8 cellular contexts compared by ENCODE assay signal in the genomic region with DNA sequence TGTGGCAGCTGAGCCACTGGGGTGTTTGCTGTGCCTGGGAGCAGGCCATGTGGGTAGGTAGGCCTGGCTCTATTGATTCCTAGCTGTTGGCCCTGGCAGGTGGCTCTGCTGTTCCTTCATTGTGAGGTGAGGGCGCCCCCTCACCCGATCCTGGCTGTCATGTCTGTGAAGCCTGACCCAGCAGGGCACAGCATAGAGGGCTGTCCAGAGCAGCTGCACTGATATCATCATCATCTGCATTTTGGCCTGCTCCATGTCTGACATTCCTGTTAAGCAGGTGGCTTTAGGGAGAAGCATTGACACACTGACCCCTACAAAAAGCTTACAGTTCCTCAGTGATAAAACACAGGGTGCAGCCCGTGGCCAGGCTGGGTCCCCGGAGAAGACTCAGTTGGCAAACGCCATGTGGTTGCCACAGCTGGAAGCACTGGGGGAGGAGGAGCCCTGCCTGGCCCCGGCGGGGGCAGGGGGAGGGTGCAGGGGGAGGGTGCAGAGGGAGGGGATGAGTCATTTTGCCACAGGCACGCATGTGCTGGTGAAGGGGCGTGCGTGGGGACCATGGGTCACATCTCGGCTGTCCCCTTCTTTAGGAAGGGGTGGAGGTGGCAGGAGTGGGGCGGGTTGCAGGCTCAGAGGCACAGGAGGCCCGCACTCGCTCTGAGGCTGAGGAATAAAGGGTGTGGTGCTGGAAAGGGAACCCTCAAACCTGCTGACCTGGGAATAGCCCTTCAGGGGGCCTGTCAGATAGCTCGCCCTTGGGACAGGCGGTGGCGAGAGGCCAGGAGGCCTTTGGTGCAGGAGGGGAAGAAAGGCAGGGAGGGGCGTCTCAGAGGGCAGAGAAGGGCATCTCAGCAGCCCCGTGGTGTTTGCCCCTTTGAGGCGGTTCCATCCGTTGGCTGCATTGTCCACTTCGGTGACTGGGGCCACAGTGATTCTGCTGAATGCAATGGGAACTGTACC. TPM values are rescaled to one million over a fixed set of nuclear protein-coding genes. Genes with fewer than 3 reads are reported as not detected.
DNase-seq lines count a peak whose midpoint lies in the region; ATAC-seq and TF ChIP-seq lines count a peak whose summit lies in the region.

No MANE protein-coding gene starts in this region.

- in situ Hi-C loops in HAP-1 (cut with MboI; ENCODE audit: low sequenced_read_pairs) = no loop called here

- peaks cover 32 to 43% of the 10 kb centered on the region in 2 donors for H3K36me3 Mint-ChIP-seq in CD14-positive monocyte
- peaks cover 24% of the 10 kb centered on the region for H3K36me3 Mint-ChIP-seq in central memory CD8-positive, alpha-beta T cell (ENCODE audit: insufficient read depth)

- intact Hi-C loops in CD14-positive monocyte (cut with micrococcal nuclease) = no loop called here

- DNase-seq in CD14-positive monocyte (ENCODE audit: low spot score) = peak; percentile 62
- peak; percentile 82 for DNase-seq in T-helper 22 cell (ENCODE audit: low read depth)
- peak in 1 of 2 donors; percentile 63 for DNase-seq in central memory CD8-positive, alpha-beta T cell (ENCODE audit: low spot score in 2 of 2)
- peak; percentile 78 to 87 for DNase-seq in stimulated activated CD8-positive, alpha-beta memory T cell treated with anti-CD3 and anti-CD28 coated beads, Interleukin-15, amount 100 ng/mL, for 4 hours (ENCODE audit: low read depth in 2 of 2)
- no peak for DNase-seq in HuH-7 (ENCODE audit: low spot score)
- no peak for DNase-seq in NCI-H2196 treated with DMSO at 0.1 percent for 48 hours (lab: John Stamatoyannopoulos, UW; ENCODE audit: unreplicated experiment)
- DNase-seq in HAP-1 (ENCODE audit: low spot score in 2 of 2) = no peak

- no peaks in the 10 kb centered on the region for H3K9me3 ChIP-seq in HAP-1

- peak overlapping the region in 1 of 2 donors; percentile 63 for H3K4me3 Mint-ChIP-seq in CD14-positive monocyte
- no peak overlapping the region for H3K4me3 Mint-ChIP-seq in central memory CD8-positive, alpha-beta T cell

- H3K27ac Mint-ChIP-seq in CD14-positive monocyte = peak overlapping the region in 5 of 7 donors; percentile 78 to 91 (median 87)
- H3K27ac Mint-ChIP-seq in central memory CD8-positive, alpha-beta T cell (ENCODE audit: low read depth) = no peak overlapping the region

- no peak overlapping the region for H3K4me3 ChIP-seq in HAP-1

- no peaks in the 10 kb centered on the region for H3K27me3 Mint-ChIP-seq in CD14-positive monocyte (ENCODE audit: low read depth in 3 of 3)
- no peaks in the 10 kb centered on the region for H3K27me3 Mint-ChIP-seq in central memory CD8-positive, alpha-beta T cell

- no peaks in the 10 kb centered on the region for H3K36me3 ChIP-seq in HAP-1 (replicated peaks)

- peaks cover 48% of the 10 kb centered on the region for H3K4me1 Mint-ChIP-seq in CD14-positive monocyte
- H3K4me1 Mint-ChIP-seq in central memory CD8-positive, alpha-beta T cell = peaks cover 50% of the 10 kb centered on the region

- TF ChIP-seq CTCF in CD14-positive monocyte (IDR thresholded peaks at IDR 0.05) = no peak

- no peaks in the 10 kb centered on the region for H3K27me3 ChIP-seq in HAP-1 (ENCODE audit: low read depth)

- no peaks in the 10 kb centered on the region for H3K9me3 Mint-ChIP-seq in CD14-positive monocyte
- no peaks in the 10 kb centered on the region for H3K9me3 Mint-ChIP-seq in central memory CD8-positive, alpha-beta T cell

- peaks cover 3% of the 10 kb centered on the region; the same call in 1 of the 2 replicates for H3K4me1 ChIP-seq in HAP-1

- peak; percentile 24 for ATAC-seq in HG02571 (IDR thresholded peaks at IDR 0.05; ENCODE audit: unreplicated experiment)
- ATAC-seq in central memory CD8-positive, alpha-beta T cell (replicated peaks; ENCODE audit: extremely low read depth, poor library complexity, severe bottlenecking) = peak; percentile 27

RNA-seq across cellular contexts. Expression of gene IKZF1, which starts 31.6 kb away (rescaled TPM):
- polyA plus RNA-seq in CD14-positive monocyte = 10 to 100 TPM; 38.4 to 80.2 TPM

Comparison
In these comparisons a context has a peak if more than half of its experiments do, and no peak if none do; other contexts are left out.
1. DNase-seq: peak in CD14-positive monocyte (single experiment), T-helper 22 cell (single experiment) and stimulated activated CD8-positive, alpha-beta memory T cell treated with anti-CD3 and anti-CD28 coated beads, Interleukin-15, amount 100 ng/mL, for 4 hours (2 of 2); none in HuH-7 (single experiment), NCI-H2196 treated with DMSO at 0.1 percent for 48 hours (single experiment) and HAP-1 (0 of 2).